ENCODE assay signal across 1 cellular context in genomic region chr22:25672685-25673084, GRCh38.
TF ChIP-seq lines count a peak whose summit lies in the region.

No MANE protein-coding gene starts in this region.

TF ChIP-seq in GM12878, 131 proteins besides CTCF, POLR2A, EP300 and RAD21 (continued from another document):
- no peak for TF ChIP-seq IRF5 (IDR thresholded peaks at IDR 0.05; ENCODE audit: borderline replicate concordance)
- TF ChIP-seq JUNB (IDR thresholded peaks at IDR 0.05), result peak; percentile 83
- TF ChIP-seq CREB1 (IDR thresholded peaks at IDR 0.05; ENCODE audit: low read depth), result peak; percentile 34; the same call in 1 of the 2 replicates
- TF ChIP-seq CREM (IDR thresholded peaks at IDR 0.05; ENCODE audit: low read depth), result peak; percentile 60; the same call in 1 of the 2 replicates
